Comparison of ENCODE assay signal across 23 cellular contexts in genomic region chr16:5873221-5873620, GRCh38.
DNase-seq lines count a peak whose midpoint lies in the region; ATAC-seq, FAIRE-seq and TF ChIP-seq lines count a peak whose summit lies in the region.
"Had no signal": no experiment of that assay in that cellular context is flagged by ENCODE, and none has a peak within 500 bp of the region (broad histone marks: within the 10 kb centered on the region; RNA-seq: fewer than 3 reads in every experiment).

No MANE protein-coding gene starts in this region.

- H3K9me3 ChIP-seq in HepG2 (ENCODE audit: low read length) (no peaks in the 10 kb centered on the region), right lobe of liver (no peaks in the 10 kb centered on the region), K562 (replicated peaks; ENCODE audit: control insufficient read depth, insufficient read depth, low read depth, low read length) (no peaks in the 10 kb centered on the region), neural cell (ENCODE audit: low read length) (no peaks in the 10 kb centered on the region)
- H3K9me3 ChIP-seq: BE2C; BLaER1 treated with 17β-estradiol and CSF1 and Interleukin-3, amounts not matched to agents 10 nM and 100 nM had no signal

- H3K4me1 ChIP-seq in HepG2 (ENCODE audit: insufficient read depth, low read length) (no peaks in the 10 kb centered on the region), right lobe of liver (no peaks in the 10 kb centered on the region), K562 (replicated peaks in 1 of 2; ENCODE audit: control insufficient read depth in 2 of 2, insufficient read depth in 2 of 2, low read length in 2 of 2) (no peaks in the 10 kb centered on the region)
- H3K4me1 ChIP-seq: BE2C; BLaER1 treated with 17β-estradiol and CSF1 and Interleukin-3, amounts not matched to agents 10 nM and 100 nM had no signal

- 12% methylated on average over 4 of the region's 4 CpGs for WGBS in HepG2 (ENCODE audit: low lambda C conversion rate)
- WGBS in right lobe of liver (ENCODE audit: insufficient coverage, low coverage, low lambda C conversion rate, missing lambda C conversion rate) = 47% methylated on average over 4 of the region's 4 CpGs
- 0% methylated on average over 4 of the region's 4 CpGs for WGBS in K562 (ENCODE audit: insufficient coverage, low coverage, missing lambda C conversion rate)

- H3K4me2 ChIP-seq in HepG2 (ENCODE audit: low read depth, low read length) (no peak overlapping the region), K562 (ENCODE audit: insufficient read depth, low read length) (no peak overlapping the region), neural cell (ENCODE audit: low read length) (no peak overlapping the region)
- H3K4me2 ChIP-seq: BLaER1 treated with 17β-estradiol and CSF1 and Interleukin-3, amounts not matched to agents 10 nM and 100 nM had no signal

- intact Hi-C loops in HepG2 (cut with micrococcal nuclease; ENCODE audit: unreplicated experiment) (no loop called here), right lobe of liver (cut with DNase I) (no loop called here), K562 (cut with micrococcal nuclease) (no loop called here)

- CTCF ChIA-PET in HepG2 (lab: Yijun Ruan, JAX; ENCODE audit: low intra/inter-chr PET ratio, low total read pairs) = no interaction called here
- CTCF ChIA-PET in K562 (lab: Yijun Ruan, JAX; ENCODE audit: low intra/inter-chr PET ratio) = no interaction called here

- H3K79me2 ChIP-seq in HepG2 (ENCODE audit: insufficient read depth, low read length) = no peaks in the 10 kb centered on the region
- H3K79me2 ChIP-seq in K562 (ENCODE audit: control insufficient read depth, insufficient read depth, low read length) = no peaks in the 10 kb centered on the region
- H3K79me2 ChIP-seq in neural cell (replicated peaks; ENCODE audit: insufficient read depth, low read length) = no peaks in the 10 kb centered on the region

- in situ Hi-C loops in HepG2 (cut with HindIII; ENCODE audit: extremely low pct_ligation_motif_present, low pct_unique_long_range_greater_than_20kb) (no loop called here), K562 (cut with MboI) (no loop called here), G401 (cut with HindIII; ENCODE audit: low sequenced_read_pairs) (no loop called here)

- FAIRE-seq in HepG2 (lab: Jason Lieb, UNC) = no peak
- FAIRE-seq in K562 (lab: Jason Lieb, UNC) = no peak
- FAIRE-seq: A204.1, D721Med, GM12891, GM18507 had no signal

- TF ChIP-seq CTCF in HepG2 (CRISPR knock-in tag; IDR thresholded peaks at IDR 0.05) = no peak
- no peak for TF ChIP-seq CTCF in right lobe of liver (IDR thresholded peaks at IDR 0.05)
- no peak for TF ChIP-seq CTCF in K562 (IDR thresholded peaks at IDR 0.05 in 2 of 3, conservative IDR thresholded peaks at IDR 0.05 in 1 of 3; ENCODE audit: insufficient read depth in 2 of 3, low read depth in 1 of 3, low read length in 3 of 3)
- no peak for TF ChIP-seq CTCF in neural cell (IDR thresholded peaks at IDR 0.05; ENCODE audit: poor library complexity, severe bottlenecking)

- TF ChIP-seq RAD21 in HepG2 (CRISPR knock-in tag; IDR thresholded peaks at IDR 0.05) (no peak), K562 (CRISPR knock-in tag; conservative IDR thresholded peaks at IDR 0.05 in 1 of 2, IDR thresholded peaks at IDR 0.05 in 1 of 2) (no peak), neural cell (conservative IDR thresholded peaks at IDR 0.05) (no peak)

- no peak for ATAC-seq in HepG2
- ATAC-seq in right lobe of liver = no peak
- no peak for ATAC-seq in K562
- ATAC-seq in GM19035 (IDR thresholded peaks at IDR 0.05; ENCODE audit: unreplicated experiment) = no peak

- H3K9me2 ChIP-seq in neural cell (ENCODE audit: insufficient read depth, low read length) = no peaks in the 10 kb centered on the region

- BruUV-seq in HepG2 (replicated peaks; lab: Mats Ljungman, UMichigan) = no TSS peak
- BruUV-seq in K562 (replicated peaks; lab: Mats Ljungman, UMichigan) = no TSS peak

- TF ChIP-seq EP300 in HepG2 (IDR thresholded peaks at IDR 0.05; ENCODE audit: low read depth in 2 of 2, low read length in 2 of 2) (no peak), HepG2 (CRISPR knock-in tag; IDR thresholded peaks at IDR 0.05; ENCODE audit: borderline replicate concordance) (no peak), K562 (IDR thresholded peaks at IDR 0.05; ENCODE audit: low read length) (no peak), neural cell (conservative IDR thresholded peaks at IDR 0.05; ENCODE audit: poor library complexity, severe bottlenecking) (no peak)

- DNase-seq in HepG2 (ENCODE audit: low spot score) (no peak), right lobe of liver (no peak), K562 (ENCODE audit: extremely low read depth in 1 of 4, low spot score in 3 of 4) (no peak), G401 (ENCODE audit: low spot score) (no peak)
- DNase-seq: ACHN; AML-193; BE2C; CD4-positive, alpha-beta T cell; CD8-positive, alpha-beta memory T cell; DMS 273 treated with DMSO at 0.1 percent for 48 hours; DND-41; GDM1; GOT3; H7; HCEC 1CT had no signal

- H3K27me3 ChIP-seq in HepG2 (ENCODE audit: control insufficient read depth in 1 of 2, insufficient read depth in 2 of 2, low read length in 2 of 2) = no peaks in the 10 kb centered on the region; a peak in 1 of 5 replicates
- H3K27me3 ChIP-seq in right lobe of liver = no peaks in the 10 kb centered on the region
- peaks cover 0 to 2% of the 10 kb centered on the region in 2 experiments; a peak in 1 of 5 replicates for H3K27me3 ChIP-seq in K562 (ENCODE audit: control insufficient read depth in 2 of 2, insufficient read depth in 2 of 2, low read length in 2 of 2)
- no peaks in the 10 kb centered on the region for H3K27me3 ChIP-seq in neural cell (ENCODE audit: insufficient read depth, low read depth, low read length)
- H3K27me3 ChIP-seq: BE2C; BLaER1 treated with 17β-estradiol and CSF1 and Interleukin-3, amounts not matched to agents 10 nM and 100 nM had no signal

- no peaks in the 10 kb centered on the region for H4K20me1 ChIP-seq in HepG2 (ENCODE audit: insufficient read depth, low read length)
- no peaks in the 10 kb centered on the region for H4K20me1 ChIP-seq in K562 (replicated peaks; ENCODE audit: control insufficient read depth, insufficient read depth, low read length)
- no peaks in the 10 kb centered on the region for H4K20me1 ChIP-seq in neural cell (ENCODE audit: insufficient read depth)
- H4K20me1 ChIP-seq: BLaER1 treated with 17β-estradiol and CSF1 and Interleukin-3, amounts not matched to agents 10 nM and 100 nM had no signal

- no peaks in the 10 kb centered on the region for H3K9me1 ChIP-seq in K562 (ENCODE audit: control insufficient read depth, insufficient read depth, low read length)

- peaks cover 11% of the 10 kb centered on the region for H3F3A ChIP-seq in neural cell (ENCODE audit: insufficient read depth, low read length, poor library complexity, severe bottlenecking)

- H3K27ac ChIP-seq in HepG2 (ENCODE audit: extremely low read length, insufficient read depth, low read length) (no peak overlapping the region), right lobe of liver (no peak overlapping the region), K562 (ENCODE audit: extremely low read depth, low read depth, low read length) (no peak overlapping the region), neural cell (ENCODE audit: low read length) (peak overlapping the region; percentile 86)
- H3K27ac ChIP-seq: 22Rv1; BLaER1 treated with 17β-estradiol and CSF1 and Interleukin-3, amounts not matched to agents 10 nM and 100 nM had no signal

- H3K9ac ChIP-seq in HepG2 (ENCODE audit: insufficient read depth, low read depth, low read length) (no peak overlapping the region), K562 (ENCODE audit: insufficient read depth in 1 of 2, low read depth in 2 of 2, low read length in 2 of 2) (no peak overlapping the region), neural cell (ENCODE audit: low read length) (no peak overlapping the region)
- H3K9ac ChIP-seq: BLaER1 treated with 17β-estradiol and CSF1 and Interleukin-3, amounts not matched to agents 10 nM and 100 nM had no signal

- TF ChIP-seq POLR2A in HepG2 (IDR thresholded peaks at IDR 0.05; ENCODE audit: insufficient read depth in 1 of 2, low read depth in 2 of 2, low read length in 2 of 2) (no peak), right lobe of liver (IDR thresholded peaks at IDR 0.05) (no peak), K562 (conservative IDR thresholded peaks at IDR 0.05) (no peak)

- POLR2A ChIA-PET in HepG2 (lab: Yijun Ruan, JAX) = no interaction called here
- POLR2A ChIA-PET in K562 (lab: Yijun Ruan, JAX) = no interaction called here

- H3K4me3 ChIP-seq in HepG2 (replicated peaks in 1 of 3; ENCODE audit: insufficient read depth in 1 of 3, low read depth in 2 of 3, low read length in 3 of 3) (no peak overlapping the region), right lobe of liver (no peak overlapping the region), K562 (no peak overlapping the region), neural cell (ENCODE audit: low read length) (no peak overlapping the region)
- H3K4me3 ChIP-seq: BLaER1 treated with 17β-estradiol and CSF1 and Interleukin-3, amounts not matched to agents 10 nM and 100 nM had no signal

- H2AFZ ChIP-seq in HepG2 (ENCODE audit: low read length) = no peak overlapping the region
- H2AFZ ChIP-seq in K562 (ENCODE audit: low read depth, low read length) = no peak overlapping the region
- no peak overlapping the region for H2AFZ ChIP-seq in neural cell (ENCODE audit: low read depth, low read length)

- no peaks in the 10 kb centered on the region for H3K36me3 ChIP-seq in HepG2 (replicated peaks in 1 of 2; ENCODE audit: control insufficient read depth in 1 of 2, insufficient read depth in 2 of 2, low read length in 2 of 2)
- no peaks in the 10 kb centered on the region for H3K36me3 ChIP-seq in right lobe of liver
- H3K36me3 ChIP-seq in K562 (ENCODE audit: control insufficient read depth, insufficient read depth, low read length) = no peaks in the 10 kb centered on the region
- H3K36me3 ChIP-seq in neural cell (ENCODE audit: insufficient read depth, low read length) = peaks cover 3% of the 10 kb centered on the region
- H3K36me3 ChIP-seq: BE2C; BLaER1 treated with 17β-estradiol and CSF1 and Interleukin-3, amounts not matched to agents 10 nM and 100 nM had no signal

TF ChIP-seq in HepG2, 621 proteins besides CTCF, POLR2A, EP300 and RAD21 (continues in another document):
- TF ChIP-seq NFE2L2 (IDR thresholded peaks at IDR 0.05; ENCODE audit: low read length) (peak; percentile 71), NKX3-1 (CRISPR knock-in tag; IDR thresholded peaks at IDR 0.05) (no peak)

TF ChIP-seq in K562, 482 proteins besides CTCF, POLR2A, EP300 and RAD21 (continues in another document):
- peak; percentile 42 for TF ChIP-seq MAFG (tag; conservative IDR thresholded peaks at IDR 0.05)
- TF ChIP-seq NFE2 (IDR thresholded peaks at IDR 0.05; ENCODE audit: low read depth) = peak; percentile 47
- no peak for TF ChIP-seq ZC3H8 (IDR thresholded peaks at IDR 0.05)
- TF ChIP-seq RB1 (IDR thresholded peaks at IDR 0.05; ENCODE audit: low read depth) = no peak
- no peak for TF ChIP-seq FUS (optimal IDR thresholded peaks at IDR 0.05; ENCODE audit: low read depth, low read length)

TF ChIP-seq in neural cell, 6 proteins besides CTCF, POLR2A, EP300 and RAD21:
- no peak for TF ChIP-seq MXI1 (conservative IDR thresholded peaks at IDR 0.05; ENCODE audit: poor library complexity, severe bottlenecking)
- TF ChIP-seq SMC3 (conservative IDR thresholded peaks at IDR 0.05; ENCODE audit: poor library complexity) = no peak

Comparison
In these comparisons a context has a peak if more than half of its experiments do, and no peak if none do; other contexts are left out.
1. Of the 241 proteins assayed by ChIP-seq in both HepG2 and K562: peak only in HepG2: none; only in K562: MAFG and NFE2; in both: none; in neither: 239.